ENCODE assay signal across 25 cellular contexts in genomic region chr2:241551998-241552737, GRCh38. TPM values are rescaled to one million over a fixed set of nuclear protein-coding genes. Genes with fewer than 3 reads are reported as not detected.
A peak's percentile ranks its signal among the peaks of the same experiment; 100 is the strongest.
DNase-seq lines count a peak whose midpoint lies in the region; ATAC-seq and TF ChIP-seq lines count a peak whose summit lies in the region.
"Had no signal": no experiment of that assay in that cellular context is flagged by ENCODE, and none has a peak within 500 bp of the region (broad histone marks: within the 10 kb centered on the region; RNA-seq: fewer than 3 reads in every experiment).

No MANE protein-coding gene starts in this region.

- no peak overlapping the region for H3K27ac ChIP-seq in hepatocyte
- H3K27ac ChIP-seq in mesendoderm (ENCODE audit: low read depth, low read length), result no peak overlapping the region
- H3K27ac ChIP-seq: A549, gastroesophageal sphincter, HL-60, WERI-Rb-1 had no signal

- H3K23ac ChIP-seq in mesendoderm (ENCODE audit: low read length), result no peak overlapping the region

- H3K4me1 ChIP-seq in hepatocyte (ENCODE audit: insufficient read depth) (peaks cover 21% of the 10 kb centered on the region), mesendoderm (ENCODE audit: control insufficient read depth, low read depth, low read length) (peaks cover 4% of the 10 kb centered on the region)

- TF ChIP-seq CTCF in hepatocyte (IDR thresholded peaks at IDR 0.05; ENCODE audit: poor library complexity), result no peak

- no peaks in the 10 kb centered on the region for H3K9me2 ChIP-seq in hepatocyte (replicated peaks; ENCODE audit: insufficient read depth)
- H3K9me2 ChIP-seq: SK-N-SH had no signal

- H3K36me3 ChIP-seq in hepatocyte (replicated peaks; ENCODE audit: insufficient read depth, low read depth), result no peaks in the 10 kb centered on the region
- no peaks in the 10 kb centered on the region for H3K36me3 ChIP-seq in mesendoderm (ENCODE audit: control insufficient read depth, insufficient read depth, low read length)
- H3K36me3 ChIP-seq: gastroesophageal sphincter, WERI-Rb-1 had no signal

- no peak overlapping the region for H4K8ac ChIP-seq in mesendoderm (ENCODE audit: low read depth, low read length)

- no peaks in the 10 kb centered on the region for H3K27me3 ChIP-seq in hepatocyte
- H3K27me3 ChIP-seq in mesendoderm (ENCODE audit: insufficient read depth, low read length, poor library complexity), result no peaks in the 10 kb centered on the region
- H3K27me3 ChIP-seq: gastroesophageal sphincter had no signal

- H3K9me3 ChIP-seq in hepatocyte (ENCODE audit: low read depth), result peaks cover 3% of the 10 kb centered on the region

- 77% methylated on average over 33 of the region's 33 CpGs for WGBS in hepatocyte (ENCODE audit: low lambda C conversion rate, missing lambda C conversion rate)
- WGBS in mesendoderm (ENCODE audit: extremely low coverage, insufficient coverage, low lambda C conversion rate), result no CpG with 5 or more reads among the region's 33 CpGs

- H3K4ac ChIP-seq in mesendoderm (ENCODE audit: low read depth, low read length), result no peak overlapping the region

- H3K9ac ChIP-seq in mesendoderm (ENCODE audit: low read length), result no peak overlapping the region
- H3K9ac ChIP-seq: SK-N-SH had no signal

- no peak overlapping the region for H2BK120ac ChIP-seq in mesendoderm (ENCODE audit: low read depth, low read length)

- DNase-seq in stimulated activated naive CD8-positive, alpha-beta T cell treated with anti-CD3 and anti-CD28 coated beads, Interleukin-15, amount 100 ng/mL, for 72 hours, result no peak
- DNase-seq in stimulated activated naive CD8-positive, alpha-beta T cell treated with anti-CD3 and anti-CD28 coated beads, Interleukin-15, Interleukin-2, amounts not matched to agents 100 U/mL and 50 U/mL, for 24 hours, result no peak
- DNase-seq in hepatocyte (ENCODE audit: low spot score), result no peak
- DNase-seq in mesendoderm, result no peak
- no peak for DNase-seq in NK-92 (lab: John Stamatoyannopoulos, UW; ENCODE audit: unreplicated experiment)
- no peak for DNase-seq in mesenteric fat pad (ENCODE audit: low spot score)
- DNase-seq in activated naive CD8-positive, alpha-beta T cell treated with anti-CD3 and anti-CD28 coated beads, Interleukin-2, amount 50 U/mL, for 24 hours, result no peak
- DNase-seq: activated CD4-positive, alpha-beta T cell treated with anti-CD3 and anti-CD28 coated beads, Interleukin-2, amount 10 ng/mL, durations not matched to agents 24 days and 14 days; activated naive CD4-positive, alpha-beta T cell treated with anti-CD3 and anti-CD28 coated beads, Interleukin-2, amount 10 ng/mL, durations not matched to agents 7 days and 5 days; CD8-positive, alpha-beta T cell; endodermal cell; HCEC 1CT; NCI-H1048; NCI-H187; NCI-H2171 treated with DMSO at 0.1 percent for 48 hours; NCI-H526 treated with DMSO at 0.1 percent for 48 hours; SK-N-SH; WERI-Rb-1 had no signal

- peak; percentile 27 for ATAC-seq in stimulated activated naive CD8-positive, alpha-beta T cell treated with anti-CD3 and anti-CD28 coated beads, Interleukin-15, amount 100 ng/mL, for 72 hours
- no peak for ATAC-seq in stimulated activated naive CD8-positive, alpha-beta T cell treated with anti-CD3 and anti-CD28 coated beads, Interleukin-15, Interleukin-2, amounts not matched to agents 100 U/mL and 50 U/mL, for 24 hours
- ATAC-seq in HG03460 (IDR thresholded peaks at IDR 0.05; ENCODE audit: unreplicated experiment), result no peak
- ATAC-seq in activated naive CD8-positive, alpha-beta T cell treated with anti-CD3 and anti-CD28 coated beads, Interleukin-2, amount 50 U/mL, for 24 hours, result no peak
- ATAC-seq: A549; CD8-positive, alpha-beta T cell; gastroesophageal sphincter had no signal

- H3K4me1 Mint-ChIP-seq in stimulated activated naive CD8-positive, alpha-beta T cell treated with anti-CD3 and anti-CD28 coated beads, Interleukin-15, amount 100 ng/mL, for 72 hours, result peaks cover 11% of the 10 kb centered on the region
- no peaks in the 10 kb centered on the region for H3K4me1 Mint-ChIP-seq in activated naive CD8-positive, alpha-beta T cell treated with anti-CD3 and anti-CD28 coated beads, Interleukin-2, amount 50 U/mL, for 24 hours
- H3K4me1 Mint-ChIP-seq: neural crest cell had no signal

- peaks cover 2% of the 10 kb centered on the region for H3K36me3 Mint-ChIP-seq in activated naive CD8-positive, alpha-beta T cell treated with anti-CD3 and anti-CD28 coated beads, Interleukin-2, amount 50 U/mL, for 24 hours (ENCODE audit: low read depth)
- H3K36me3 Mint-ChIP-seq: activated naive CD4-positive, alpha-beta T cell treated with anti-CD3 and anti-CD28 coated beads, Interleukin-2, amount 10 ng/mL, durations not matched to agents 7 days and 5 days; CD8-positive, alpha-beta T cell had no signal

- H2BK15ac ChIP-seq in mesendoderm (replicated peaks; ENCODE audit: low read depth), result no peak overlapping the region

- no peak overlapping the region for H3K18ac ChIP-seq in mesendoderm (ENCODE audit: low read length)

- H3K9me3 Mint-ChIP-seq in stimulated activated naive CD8-positive, alpha-beta T cell treated with anti-CD3 and anti-CD28 coated beads, Interleukin-15, amount 100 ng/mL, for 72 hours, result peaks cover 4 to 5% of the 10 kb centered on the region in 2 donors
- H3K9me3 Mint-ChIP-seq in activated naive CD8-positive, alpha-beta T cell treated with anti-CD3 and anti-CD28 coated beads, Interleukin-2, amount 50 U/mL, for 24 hours, result peaks cover 7% of the 10 kb centered on the region
- H3K9me3 Mint-ChIP-seq: activated CD4-positive, alpha-beta T cell treated with anti-CD3 and anti-CD28 coated beads, Interleukin-2, amount 10 ng/mL, durations not matched to agents 24 days and 14 days; activated naive CD4-positive, alpha-beta T cell treated with anti-CD3 and anti-CD28 coated beads, Interleukin-2, amount 10 ng/mL, durations not matched to agents 7 days and 5 days; neural crest cell had no signal

- H2AFZ ChIP-seq in hepatocyte, result no peak overlapping the region

- H3K4me3 Mint-ChIP-seq in stimulated activated naive CD8-positive, alpha-beta T cell treated with anti-CD3 and anti-CD28 coated beads, Interleukin-15, amount 100 ng/mL, for 72 hours, result no peak overlapping the region
- no peak overlapping the region for H3K4me3 Mint-ChIP-seq in activated naive CD8-positive, alpha-beta T cell treated with anti-CD3 and anti-CD28 coated beads, Interleukin-2, amount 50 U/mL, for 24 hours
- H3K4me3 Mint-ChIP-seq: activated CD4-positive, alpha-beta T cell treated with anti-CD3 and anti-CD28 coated beads, Interleukin-2, amount 10 ng/mL, durations not matched to agents 24 days and 14 days; activated naive CD4-positive, alpha-beta T cell treated with anti-CD3 and anti-CD28 coated beads, Interleukin-2, amount 10 ng/mL, durations not matched to agents 7 days and 5 days; activated T-helper 1 cell treated with anti-CD3 and anti-CD28 coated beads, Interleukin-12 subunit alpha, Interleukin-12 subunit beta, Interleukin-2, Interleukin-4 antibody, amounts not matched to agents 30 ng/mL and 10 ng/mL and 1 ng/mL, durations not matched to agents 14 hours and 24 hours and 36 hours; CD8-positive, alpha-beta T cell; endodermal cell; neural crest cell had no signal

- H4K5ac ChIP-seq in mesendoderm (ENCODE audit: low read length), result no peak overlapping the region

- peaks cover 51% of the 10 kb centered on the region for H3K27me3 Mint-ChIP-seq in stimulated activated naive CD8-positive, alpha-beta T cell treated with anti-CD3 and anti-CD28 coated beads, Interleukin-15, amount 100 ng/mL, for 72 hours
- peaks cover 37% of the 10 kb centered on the region for H3K27me3 Mint-ChIP-seq in activated naive CD8-positive, alpha-beta T cell treated with anti-CD3 and anti-CD28 coated beads, Interleukin-2, amount 50 U/mL, for 24 hours

- H2BK5ac ChIP-seq in mesendoderm (ENCODE audit: low read length), result no peak overlapping the region

- peak overlapping the region; percentile 5 for H3K56ac ChIP-seq in mesendoderm (ENCODE audit: low read length)

- H3K79me2 ChIP-seq in hepatocyte (no peaks in the 10 kb centered on the region), mesendoderm (ENCODE audit: control insufficient read depth, insufficient read depth, low read length) (no peaks in the 10 kb centered on the region)

- H3K4me3 ChIP-seq in hepatocyte (no peak overlapping the region), mesendoderm (ENCODE audit: low read length) (no peak overlapping the region)
- H3K4me3 ChIP-seq: A549, gastroesophageal sphincter had no signal

- no peaks in the 10 kb centered on the region for H3K79me1 ChIP-seq in mesendoderm (ENCODE audit: low read length)

- H2AK5ac ChIP-seq in mesendoderm (ENCODE audit: low read length), result no peak overlapping the region

- no peak overlapping the region for H3K27ac Mint-ChIP-seq in stimulated activated naive CD8-positive, alpha-beta T cell treated with anti-CD3 and anti-CD28 coated beads, Interleukin-15, amount 100 ng/mL, for 72 hours
- H3K27ac Mint-ChIP-seq in activated naive CD8-positive, alpha-beta T cell treated with anti-CD3 and anti-CD28 coated beads, Interleukin-2, amount 50 U/mL, for 24 hours, result no peak overlapping the region
- H3K27ac Mint-ChIP-seq: activated CD4-positive, alpha-beta T cell treated with anti-CD3 and anti-CD28 coated beads, Interleukin-2, amount 10 ng/mL, durations not matched to agents 24 days and 14 days; activated T-helper 1 cell treated with anti-CD3 and anti-CD28 coated beads, Interleukin-12 subunit alpha, Interleukin-12 subunit beta, Interleukin-2, Interleukin-4 antibody, amounts not matched to agents 30 ng/mL and 10 ng/mL and 1 ng/mL, durations not matched to agents 14 hours and 24 hours and 36 hours; CD8-positive, alpha-beta T cell; endodermal cell; progenitor cell of endocrine pancreas had no signal

- H4K20me1 ChIP-seq in hepatocyte (ENCODE audit: insufficient read depth, poor library complexity, severe bottlenecking), result no peaks in the 10 kb centered on the region

- H3K4me2 ChIP-seq in hepatocyte (peak overlapping the region; percentile 44), mesendoderm (ENCODE audit: low read length) (no peak overlapping the region)
- H3K4me2 ChIP-seq: A549, SK-N-SH had no signal

RNA-seq across cellular contexts. Expression of gene BOK, which starts 6.4 kb away (rescaled TPM):
- total RNA-seq in hepatocyte (24.2 and 25.4 TPM in 2 replicates), mesenteric fat pad (115 TPM)
- polyA plus RNA-seq in hepatocyte, result 26.5 and 39.7 TPM in 2 replicates
- 30.7 TPM for polyA plus RNA-seq in mesendoderm (2013, experiment 1 of 2)
- polyA plus RNA-seq in mesendoderm (2013, experiment 2 of 2), result 31.0 TPM
- total RNA-seq: activated T-helper 1 cell treated with anti-CD3 and anti-CD28 coated beads, Interleukin-12 subunit alpha, Interleukin-12 subunit beta, Interleukin-2, Interleukin-4 antibody, amounts not matched to agents 30 ng/mL and 10 ng/mL and 1 ng/mL, durations not matched to agents 14 hours and 24 hours and 36 hours; CD8-positive, alpha-beta T cell had no signal

RNA-seq across cellular contexts. Expression of gene STK25, which starts 43.8 kb away (rescaled TPM):
- total RNA-seq in hepatocyte (177 and 183 TPM in 2 replicates), mesenteric fat pad (95.5 TPM)
- polyA plus RNA-seq in hepatocyte, result 192 and 199 TPM in 2 replicates
- 106 TPM for polyA plus RNA-seq in mesendoderm (2013, experiment 1 of 2)
- 109 TPM for polyA plus RNA-seq in mesendoderm (2013, experiment 2 of 2)
